ENCODE assay signal across 1 cellular context in genomic region chr2:74762789-74763188, GRCh38.
TF ChIP-seq lines count a peak whose summit lies in the region.

No MANE protein-coding gene starts in this region.

TF ChIP-seq in H1, 55 proteins besides CTCF, POLR2A, EP300 and RAD21:
- TF ChIP-seq, protein P1, sequence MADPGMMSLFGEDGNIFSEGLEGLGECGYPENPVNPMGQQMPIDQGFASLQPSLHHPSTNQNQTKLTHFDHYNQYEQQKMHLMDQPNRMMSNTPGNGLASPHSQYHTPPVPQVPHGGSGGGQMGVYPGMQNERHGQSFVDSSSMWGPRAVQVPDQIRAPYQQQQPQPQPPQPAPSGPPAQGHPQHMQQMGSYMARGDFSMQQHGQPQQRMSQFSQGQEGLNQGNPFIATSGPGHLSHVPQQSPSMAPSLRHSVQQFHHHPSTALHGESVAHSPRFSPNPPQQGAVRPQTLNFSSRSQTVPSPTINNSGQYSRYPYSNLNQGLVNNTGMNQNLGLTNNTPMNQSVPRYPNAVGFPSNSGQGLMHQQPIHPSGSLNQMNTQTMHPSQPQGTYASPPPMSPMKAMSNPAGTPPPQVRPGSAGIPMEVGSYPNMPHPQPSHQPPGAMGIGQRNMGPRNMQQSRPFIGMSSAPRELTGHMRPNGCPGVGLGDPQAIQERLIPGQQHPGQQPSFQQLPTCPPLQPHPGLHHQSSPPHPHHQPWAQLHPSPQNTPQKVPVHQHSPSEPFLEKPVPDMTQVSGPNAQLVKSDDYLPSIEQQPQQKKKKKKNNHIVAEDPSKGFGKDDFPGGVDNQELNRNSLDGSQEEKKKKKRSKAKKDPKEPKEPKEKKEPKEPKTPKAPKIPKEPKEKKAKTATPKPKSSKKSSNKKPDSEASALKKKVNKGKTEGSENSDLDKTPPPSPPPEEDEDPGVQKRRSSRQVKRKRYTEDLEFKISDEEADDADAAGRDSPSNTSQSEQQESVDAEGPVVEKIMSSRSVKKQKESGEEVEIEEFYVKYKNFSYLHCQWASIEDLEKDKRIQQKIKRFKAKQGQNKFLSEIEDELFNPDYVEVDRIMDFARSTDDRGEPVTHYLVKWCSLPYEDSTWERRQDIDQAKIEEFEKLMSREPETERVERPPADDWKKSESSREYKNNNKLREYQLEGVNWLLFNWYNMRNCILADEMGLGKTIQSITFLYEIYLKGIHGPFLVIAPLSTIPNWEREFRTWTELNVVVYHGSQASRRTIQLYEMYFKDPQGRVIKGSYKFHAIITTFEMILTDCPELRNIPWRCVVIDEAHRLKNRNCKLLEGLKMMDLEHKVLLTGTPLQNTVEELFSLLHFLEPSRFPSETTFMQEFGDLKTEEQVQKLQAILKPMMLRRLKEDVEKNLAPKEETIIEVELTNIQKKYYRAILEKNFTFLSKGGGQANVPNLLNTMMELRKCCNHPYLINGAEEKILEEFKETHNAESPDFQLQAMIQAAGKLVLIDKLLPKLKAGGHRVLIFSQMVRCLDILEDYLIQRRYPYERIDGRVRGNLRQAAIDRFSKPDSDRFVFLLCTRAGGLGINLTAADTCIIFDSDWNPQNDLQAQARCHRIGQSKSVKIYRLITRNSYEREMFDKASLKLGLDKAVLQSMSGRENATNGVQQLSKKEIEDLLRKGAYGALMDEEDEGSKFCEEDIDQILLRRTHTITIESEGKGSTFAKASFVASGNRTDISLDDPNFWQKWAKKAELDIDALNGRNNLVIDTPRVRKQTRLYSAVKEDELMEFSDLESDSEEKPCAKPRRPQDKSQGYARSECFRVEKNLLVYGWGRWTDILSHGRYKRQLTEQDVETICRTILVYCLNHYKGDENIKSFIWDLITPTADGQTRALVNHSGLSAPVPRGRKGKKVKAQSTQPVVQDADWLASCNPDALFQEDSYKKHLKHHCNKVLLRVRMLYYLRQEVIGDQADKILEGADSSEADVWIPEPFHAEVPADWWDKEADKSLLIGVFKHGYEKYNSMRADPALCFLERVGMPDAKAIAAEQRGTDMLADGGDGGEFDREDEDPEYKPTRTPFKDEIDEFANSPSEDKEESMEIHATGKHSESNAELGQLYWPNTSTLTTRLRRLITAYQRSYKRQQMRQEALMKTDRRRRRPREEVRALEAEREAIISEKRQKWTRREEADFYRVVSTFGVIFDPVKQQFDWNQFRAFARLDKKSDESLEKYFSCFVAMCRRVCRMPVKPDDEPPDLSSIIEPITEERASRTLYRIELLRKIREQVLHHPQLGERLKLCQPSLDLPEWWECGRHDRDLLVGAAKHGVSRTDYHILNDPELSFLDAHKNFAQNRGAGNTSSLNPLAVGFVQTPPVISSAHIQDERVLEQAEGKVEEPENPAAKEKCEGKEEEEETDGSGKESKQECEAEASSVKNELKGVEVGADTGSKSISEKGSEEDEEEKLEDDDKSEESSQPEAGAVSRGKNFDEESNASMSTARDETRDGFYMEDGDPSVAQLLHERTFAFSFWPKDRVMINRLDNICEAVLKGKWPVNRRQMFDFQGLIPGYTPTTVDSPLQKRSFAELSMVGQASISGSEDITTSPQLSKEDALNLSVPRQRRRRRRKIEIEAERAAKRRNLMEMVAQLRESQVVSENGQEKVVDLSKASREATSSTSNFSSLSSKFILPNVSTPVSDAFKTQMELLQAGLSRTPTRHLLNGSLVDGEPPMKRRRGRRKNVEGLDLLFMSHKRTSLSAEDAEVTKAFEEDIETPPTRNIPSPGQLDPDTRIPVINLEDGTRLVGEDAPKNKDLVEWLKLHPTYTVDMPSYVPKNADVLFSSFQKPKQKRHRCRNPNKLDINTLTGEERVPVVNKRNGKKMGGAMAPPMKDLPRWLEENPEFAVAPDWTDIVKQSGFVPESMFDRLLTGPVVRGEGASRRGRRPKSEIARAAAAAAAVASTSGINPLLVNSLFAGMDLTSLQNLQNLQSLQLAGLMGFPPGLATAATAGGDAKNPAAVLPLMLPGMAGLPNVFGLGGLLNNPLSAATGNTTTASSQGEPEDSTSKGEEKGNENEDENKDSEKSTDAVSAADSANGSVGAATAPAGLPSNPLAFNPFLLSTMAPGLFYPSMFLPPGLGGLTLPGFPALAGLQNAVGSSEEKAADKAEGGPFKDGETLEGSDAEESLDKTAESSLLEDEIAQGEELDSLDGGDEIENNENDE (IDR thresholded peaks at IDR 0.05; ENCODE audit: insufficient replicate concordance, low read length), result no peak
- TF ChIP-seq KDM5A (IDR thresholded peaks at IDR 0.05; ENCODE audit: low read length) (no peak), CTBP2 (IDR thresholded peaks at IDR 0.05; ENCODE audit: borderline replicate concordance, insufficient read depth, insufficient read length, low read length) (no peak), E2F6 (IDR thresholded peaks at IDR 0.05) (no peak), RNF2 (IDR thresholded peaks at IDR 0.05; ENCODE audit: borderline replicate concordance, low read depth, low read length, missing control alignments, poor library complexity, severe bottlenecking) (no peak), CHD2 (IDR thresholded peaks at IDR 0.05; ENCODE audit: low read length) (no peak)
TF ChIP-seq in H1: peak in this region for 0.
